Comparison of ENCODE assay signal across 10 cellular contexts in genomic region chr3:9404680-9405079, GRCh38. TPM values are rescaled to one million over a fixed set of nuclear protein-coding genes. Genes with fewer than 3 reads are reported as not detected.
DNase-seq lines count a peak whose midpoint lies in the region; ATAC-seq, FAIRE-seq and TF ChIP-seq lines count a peak whose summit lies in the region.
"Had no signal": no experiment of that assay in that cellular context is flagged by ENCODE, and none has a peak within 500 bp of the region (broad histone marks: within the 10 kb centered on the region; RNA-seq: fewer than 3 reads in every experiment).

No MANE protein-coding gene starts in this region.

- peak; percentile 43 for FAIRE-seq in GM12891 (lab: Jason Lieb, UNC)

- no peak overlapping the region for H3K4me3 Mint-ChIP-seq in osteocyte (ENCODE audit: unreplicated experiment)
- H3K4me3 Mint-ChIP-seq: activated T-helper 1 cell treated with anti-CD3 and anti-CD28 coated beads, Interleukin-12 subunit alpha, Interleukin-12 subunit beta, Interleukin-2, Interleukin-4 antibody, amounts not matched to agents 30 ng/mL and 10 ng/mL and 1 ng/mL, durations not matched to agents 14 hours and 24 hours and 36 hours had no signal

- no peak for TF ChIP-seq POLR2A in GM12891 (IDR thresholded peaks at IDR 0.05; ENCODE audit: low read depth, low read length)

- H3K36me3 Mint-ChIP-seq in osteocyte (ENCODE audit: unreplicated experiment) = peaks cover 6% of the 10 kb centered on the region

- no peaks in the 10 kb centered on the region for H3K27me3 Mint-ChIP-seq in osteocyte (ENCODE audit: unreplicated experiment)

- H3K9me3 Mint-ChIP-seq in osteocyte (ENCODE audit: unreplicated experiment) = no peaks in the 10 kb centered on the region
- H3K9me3 Mint-ChIP-seq: activated T-helper 1 cell treated with anti-CD3 and anti-CD28 coated beads, Interleukin-12 subunit alpha, Interleukin-12 subunit beta, Interleukin-2, Interleukin-4 antibody, amounts not matched to agents 30 ng/mL and 10 ng/mL and 1 ng/mL, durations not matched to agents 14 hours and 24 hours and 36 hours had no signal

- intact Hi-C loops in left cardiac atrium (cut with DNase I) = no loop called here

- peaks cover 88% of the 10 kb centered on the region for H3K4me1 Mint-ChIP-seq in osteocyte (ENCODE audit: unreplicated experiment)

- H3K27ac Mint-ChIP-seq in osteocyte (ENCODE audit: unreplicated experiment) = peak overlapping the region; percentile 34
- H3K27ac Mint-ChIP-seq: activated T-helper 1 cell treated with anti-CD3 and anti-CD28 coated beads, Interleukin-12 subunit alpha, Interleukin-12 subunit beta, Interleukin-2, Interleukin-4 antibody, amounts not matched to agents 30 ng/mL and 10 ng/mL and 1 ng/mL, durations not matched to agents 14 hours and 24 hours and 36 hours had no signal

- DNase-seq in GM12891 (ENCODE audit: insufficient read length, low spot score) (no peak), NCI-H146 treated with DMSO at 0.1 percent for 48 hours (lab: John Stamatoyannopoulos, UW; ENCODE audit: unreplicated experiment) (peak; percentile 9), cerebellar cortex (ENCODE audit: low spot score) (peak; percentile 46), osteocyte (ENCODE audit: extremely low spot score, unreplicated experiment) (no peak), amniotic stem cell (lab: John Stamatoyannopoulos, UW) (no peak), left cardiac atrium (no peak), SK-N-DZ (ENCODE audit: low spot score) (no peak)
- DNase-seq: SHP77 treated with DMSO at 0.1 percent for 48 hours; stimulated activated CD4-positive, alpha-beta T cell treated with anti-CD3 and anti-CD28 coated beads, Interleukin-4, amount 100 ng/mL, for 1 hour had no signal

- ATAC-seq in left cardiac atrium = no peak

- TF ChIP-seq CTCF in osteocyte (IDR thresholded peaks at IDR 0.05) = no peak

TF ChIP-seq in GM12891, 5 proteins besides CTCF, POLR2A, EP300 and RAD21:
- no peak for TF ChIP-seq TAF1 (IDR thresholded peaks at IDR 0.05; ENCODE audit: low read depth, low read length)
- no peak for TF ChIP-seq PAX5 (IDR thresholded peaks at IDR 0.05; ENCODE audit: insufficient read depth, low read length, severe bottlenecking)
- no peak for TF ChIP-seq POU2F2 (IDR thresholded peaks at IDR 0.05; ENCODE audit: low read depth, low read length)
- no peak for TF ChIP-seq POLR2AphosphoS5 (IDR thresholded peaks at IDR 0.05; ENCODE audit: low read depth, low read length)
- TF ChIP-seq SPI1 (IDR thresholded peaks at IDR 0.05; ENCODE audit: low read depth, low read length) = no peak

RNA-seq across cellular contexts. Expression of gene SETD5, which starts 7.3 kb away (rescaled TPM):
- polyA plus RNA-seq in GM12891 (2012; ENCODE audit: low read depth, missing spikeins) = 36.4 TPM
- total RNA-seq in osteocyte = 154 and 161 TPM in 2 replicates
- total RNA-seq in left cardiac atrium = 10 to 100 TPM; 53.3 to 74.6 TPM
- 96.9 and 104 TPM in 2 replicates for polyA plus RNA-seq in SK-N-DZ (2014; cell fraction: cytosol; rRNA removed)
- 176 and 232 TPM in 2 replicates for polyA plus RNA-seq in SK-N-DZ (2014; cell fraction: nucleus; rRNA removed)

RNA-seq across cellular contexts. Expression of gene THUMPD3, which starts 41.8 kb away (rescaled TPM):
- polyA plus RNA-seq in GM12891 (2012; ENCODE audit: low read depth, missing spikeins) = 37.6 TPM
- total RNA-seq in osteocyte = 43.2 and 45.4 TPM in 2 replicates
- total RNA-seq in left cardiac atrium = 10 to 100 TPM; 42.8 to 48.7 TPM
- 48.8 and 74.7 TPM in 2 replicates for polyA plus RNA-seq in SK-N-DZ (2014; cell fraction: cytosol; rRNA removed)
- 20.9 and 50.1 TPM in 2 replicates for polyA plus RNA-seq in SK-N-DZ (2014; cell fraction: nucleus; rRNA removed)

Comparison
In these comparisons a context has a peak if more than half of its experiments do, and no peak if none do; other contexts are left out.
1. DNase-seq: peak in NCI-H146 treated with DMSO at 0.1 percent for 48 hours (single experiment) and cerebellar cortex (single experiment); none in GM12891 (single experiment), osteocyte (single experiment), amniotic stem cell (single experiment), left cardiac atrium (single experiment) and SK-N-DZ (single experiment).